10 cellular contexts compared by ENCODE assay signal in the genomic region with DNA sequence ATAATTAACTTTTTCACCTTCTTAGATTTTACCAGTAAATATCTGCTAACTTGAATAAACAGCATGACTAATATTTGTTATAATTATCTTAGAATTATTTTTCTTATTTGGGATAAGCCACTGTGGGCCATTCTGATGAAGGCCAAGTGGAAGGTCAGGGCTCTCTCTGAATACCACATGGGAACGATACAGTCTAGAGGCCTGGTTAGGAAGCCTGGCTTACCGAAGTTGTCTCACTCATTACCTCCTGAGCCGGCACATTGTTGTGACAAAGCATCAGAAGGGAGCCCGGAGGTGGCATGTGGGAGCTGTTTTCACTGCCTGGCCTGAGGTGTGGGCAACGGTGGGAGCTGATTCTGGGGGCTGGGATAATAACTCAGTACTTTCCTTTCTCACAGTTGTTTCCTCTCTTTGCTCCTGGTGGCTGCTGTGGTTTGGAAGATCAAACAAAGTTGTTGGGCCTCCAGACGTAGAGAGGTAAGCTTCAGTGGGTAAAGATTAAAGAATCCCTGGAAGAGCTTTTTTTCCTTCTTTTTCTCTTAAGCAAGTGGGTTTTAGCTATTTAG. TPM values are rescaled to one million over a fixed set of nuclear protein-coding genes. Genes with fewer than 3 reads are reported as not detected.
"Had no signal": no experiment of that assay in that cellular context is flagged by ENCODE, and none has a peak within 500 bp of the region (broad histone marks: within the 10 kb centered on the region; RNA-seq: fewer than 3 reads in every experiment).

No MANE protein-coding gene starts in this region.

- H3K4me2 ChIP-seq: GM23338, KMS-11 had no signal

- H3K9me3 Mint-ChIP-seq: GM23338, H9, HFFc6 had no signal

- H3K4me3 ChIP-seq: GM23338 had no signal

- H3K4me3 Mint-ChIP-seq: GM23338, H9, HFFc6 had no signal

- ATAC-seq: GM23338 had no signal

- H3K9ac ChIP-seq: KMS-11 had no signal

- DNase-seq: H9, HCEC 1CT, HFFc6, IMR-90, KBM-7 had no signal

- H3K27ac ChIP-seq: HL-60, KMS-11 had no signal

- H2AFZ ChIP-seq: GM23338 had no signal

- H3K27ac Mint-ChIP-seq: GM23338, H9, HFFc6 had no signal

RNA-seq across cellular contexts. Expression of a gene that starts 29.2 kb away (rescaled TPM):
- total RNA-seq: GM23338, H1, H9, HFFc6, HT1080, IMR-90 had no signal
- polyA plus RNA-seq: GM23338, IMR-90 had no signal

RNA-seq across cellular contexts. Expression of a gene that starts 47.8 kb away (rescaled TPM):
- total RNA-seq: HT1080 had no signal
